In the genomic region with DNA sequence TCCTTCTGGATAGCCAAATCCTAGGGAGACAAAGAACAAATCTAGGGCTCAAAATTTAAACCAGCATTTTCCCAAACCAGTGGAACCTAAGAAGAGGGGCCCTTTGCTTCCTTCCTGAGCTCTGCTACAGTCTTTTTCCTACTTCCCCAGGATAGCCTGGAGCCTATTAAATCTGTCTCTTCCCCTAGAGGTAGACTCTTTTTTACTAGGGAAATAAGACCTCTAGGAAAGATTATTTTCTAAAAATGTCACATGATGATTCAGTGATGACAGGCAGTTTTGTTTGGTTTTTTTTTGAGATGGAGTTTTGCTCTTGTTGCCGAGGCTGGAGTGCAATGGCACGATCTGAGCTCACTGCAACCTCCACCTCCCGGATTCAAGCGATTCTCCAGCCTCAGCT, we compare ENCODE assay signal across 28 cellular contexts. TPM values are rescaled to one million over a fixed set of nuclear protein-coding genes. Genes with fewer than 3 reads are reported as not detected.
"Had no signal": no experiment of that assay in that cellular context is flagged by ENCODE, and none has a peak within 500 bp of the region (broad histone marks: within the 10 kb centered on the region; RNA-seq: fewer than 3 reads in every experiment).

No MANE protein-coding gene starts in this region.

- H3K4me3 ChIP-seq: mucosa of descending colon, skin epidermis, thyroid gland, upper lobe of right lung had no signal

- FAIRE-seq: endothelial cell of umbilical vein, keratinocyte had no signal

- H3K4me1 ChIP-seq: thyroid gland, upper lobe of right lung had no signal

- H3K9me3 ChIP-seq: mucosa of descending colon, thyroid gland, upper lobe of right lung had no signal

- H3K27ac ChIP-seq: skin epidermis, thyroid gland, upper lobe of right lung, WERI-Rb-1 had no signal

- DNase-seq: activated CD4-positive, alpha-beta T cell treated with anti-CD3 and anti-CD28 coated beads, Interleukin-2, amount 50 U/mL, for 1 hour; activated CD4-positive, CD25-positive, alpha-beta regulatory T cell treated with anti-CD3 and anti-CD28 coated beads, Interleukin-2, amount 50 U/mL, for 72 hours; activated gamma-delta T cell; activated naive CD8-positive, alpha-beta T cell treated with anti-CD3 and anti-CD28 coated beads, Interleukin-2, amount 50 U/mL, for 24 hours; amygdala; caudate nucleus; cortex of kidney; effector memory CD8-positive, alpha-beta T cell; hippocampal formation; left cardiac atrium; left ventricle myocardium superior; mucosa of descending colon; retina; stimulated activated CD4-positive, alpha-beta T cell treated with anti-CD3 and anti-CD28 coated beads, Interleukin-12 subunit alpha, Interleukin-12 subunit beta, amount 100 ng/mL, for 4 hours; stimulated activated CD4-positive, alpha-beta T cell treated with anti-CD3 and anti-CD28 coated beads, Interleukin-4, amount 100 ng/mL, for 1 hour; substantia nigra; T-cell; thyroid gland; upper lobe of right lung; WERI-Rb-1 had no signal

- H3K27me3 ChIP-seq: thyroid gland, upper lobe of right lung had no signal

- ATAC-seq: activated naive CD8-positive, alpha-beta T cell treated with anti-CD3 and anti-CD28 coated beads, Interleukin-2, amount 50 U/mL, for 24 hours; effector memory CD8-positive, alpha-beta T cell; left cardiac atrium; left ventricle myocardium superior; mucosa of descending colon; natural killer cell treated with Interleukin-12 subunit alpha and Interleukin-12 subunit beta and Interleukin-15 and Interleukin-18, amount 100 ng/mL, for 72 hours; sciatic nerve; T-cell; upper lobe of right lung had no signal

RNA-seq across cellular contexts. Expression of gene C15orf62, which starts 33.2 kb away (rescaled TPM):
- total RNA-seq: fibroblast of villous mesenchyme, left ventricle myocardium superior, myocyte, osteocyte had no signal
